In the genomic region with DNA sequence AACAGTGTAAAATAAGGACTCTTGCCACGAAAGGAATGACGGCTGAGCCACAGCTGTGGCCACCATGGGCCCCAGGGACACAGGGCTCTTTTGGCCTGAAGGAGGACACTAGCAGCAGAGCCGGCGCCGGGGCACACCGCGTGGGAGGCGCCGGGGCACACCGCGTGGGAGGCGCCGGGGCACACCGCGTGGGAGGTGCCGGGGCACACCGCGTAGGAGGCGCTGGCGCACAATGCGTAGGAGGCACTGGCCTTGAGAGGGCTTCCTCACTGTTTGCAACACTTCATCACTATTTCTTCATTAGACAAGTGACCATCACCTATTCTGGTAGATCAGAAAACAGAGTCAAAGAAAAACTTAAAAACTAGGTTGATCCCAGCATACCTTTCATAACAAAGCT, we compare ENCODE assay signal across 1 cellular context.
TF ChIP-seq lines count a peak whose summit lies in the region.

No MANE protein-coding gene starts in this region.

TF ChIP-seq in HepG2, 621 proteins besides CTCF, POLR2A, EP300 and RAD21:
- TF ChIP-seq TBX3 (IDR thresholded peaks at IDR 0.05; ENCODE audit: borderline replicate concordance) = no peak
- TF ChIP-seq ZBTB33 (CRISPR knock-in tag; IDR thresholded peaks at IDR 0.05) = peak; percentile 71
TF ChIP-seq in HepG2: peak in this region for 1.
